In genomic region chr17:31859487-31860008, GRCh38 we compare ENCODE assay signal across 8 cellular contexts. TPM values are rescaled to one million over a fixed set of nuclear protein-coding genes. Genes with fewer than 3 reads are reported as not detected.
DNase-seq lines count a peak whose midpoint lies in the region; ATAC-seq and TF ChIP-seq lines count a peak whose summit lies in the region.

No MANE protein-coding gene starts in this region.

- H2AK5ac ChIP-seq in trophoblast cell (ENCODE audit: low read length), result no peak overlapping the region

- peak overlapping the region; percentile 63 for H3K9ac ChIP-seq in ES-I3 (ENCODE audit: low read depth, low read length)
- peak overlapping the region; percentile 43; the same call in 1 of the 2 replicates for H3K9ac ChIP-seq in OCI-LY1 (ENCODE audit: low read length)
- no peak overlapping the region for H3K9ac ChIP-seq in trophoblast cell (ENCODE audit: low read length)

- no peak overlapping the region for H4K8ac ChIP-seq in trophoblast cell (ENCODE audit: low read depth, low read length)

- TF ChIP-seq CTCF in OCI-LY1 (IDR thresholded peaks at IDR 0.05; ENCODE audit: low read length) (no peak), epithelial cell of proximal tubule (conservative IDR thresholded peaks at IDR 0.05; ENCODE audit: low read depth, low read length) (no peak)

- H3K36me3 ChIP-seq in ES-I3 (ENCODE audit: insufficient read depth, low read length) (peaks cover 10% of the 10 kb centered on the region; the same call in 1 of the 2 replicates), OCI-LY1 (ENCODE audit: insufficient read depth, low read length) (peaks cover 30% of the 10 kb centered on the region), trophoblast cell (ENCODE audit: control insufficient read depth in 1 of 2, insufficient read depth in 2 of 2, low read length in 2 of 2) (peaks cover 7 to 21% of the 10 kb centered on the region in 2 experiments)

- H3K14ac ChIP-seq in trophoblast cell (ENCODE audit: low read length), result no peak overlapping the region

- H3K4me2 ChIP-seq in OCI-LY1 (ENCODE audit: low read length), result peak overlapping the region; percentile 76
- H3K4me2 ChIP-seq in trophoblast cell (ENCODE audit: low read length), result peak overlapping the region; percentile 84

- no peaks in the 10 kb centered on the region for H4K20me1 ChIP-seq in OCI-LY1 (ENCODE audit: insufficient read depth, low read length)

- H3K9me2 ChIP-seq in OCI-LY1 (ENCODE audit: low read depth, low read length), result no peaks in the 10 kb centered on the region

- no peak for ATAC-seq in HG03571 (IDR thresholded peaks at IDR 0.05; ENCODE audit: unreplicated experiment)

- H4K12ac ChIP-seq in trophoblast cell (ENCODE audit: low read depth, low read length), result no peak overlapping the region

- H2BK5ac ChIP-seq in trophoblast cell (ENCODE audit: low read depth, low read length, poor library complexity), result no peak overlapping the region

- H3K4me3 ChIP-seq in OCI-LY1 (ENCODE audit: low read depth, low read length, poor library complexity, severe bottlenecking), result peak overlapping the region; percentile 77
- peak overlapping the region; percentile 59 for H3K4me3 ChIP-seq in epithelial cell of proximal tubule (ENCODE audit: low read depth, low read length)
- peak overlapping the region; percentile 55 for H3K4me3 ChIP-seq in trophoblast cell (ENCODE audit: low read depth, low read length)

- WGBS in trophoblast cell (ENCODE audit: extremely low coverage, insufficient coverage, insufficient read length), result no CpG with 5 or more reads among the region's 16 CpGs

- no peak overlapping the region for H2AFZ ChIP-seq in OCI-LY1 (ENCODE audit: low read length)
- H2AFZ ChIP-seq in trophoblast cell (ENCODE audit: insufficient read depth, low read length, poor library complexity), result peak overlapping the region; percentile 26

- no peak overlapping the region for H3K23ac ChIP-seq in trophoblast cell (ENCODE audit: low read length)

- H3K9me3 ChIP-seq in ES-I3 (ENCODE audit: control insufficient read depth, insufficient read depth, low read length) (no peaks in the 10 kb centered on the region), OCI-LY1 (ENCODE audit: low read length) (no peaks in the 10 kb centered on the region), trophoblast cell (ENCODE audit: insufficient read depth, low read depth, low read length) (no peaks in the 10 kb centered on the region)

- H3K27me3 ChIP-seq in OCI-LY1 (ENCODE audit: insufficient read depth, low read length) (no peaks in the 10 kb centered on the region), trophoblast cell (ENCODE audit: insufficient read depth, low read length) (no peaks in the 10 kb centered on the region)

- H3K27ac ChIP-seq in OCI-LY1 (ENCODE audit: low read depth, low read length, poor library complexity, severe bottlenecking) (no peak overlapping the region), trophoblast cell (ENCODE audit: low read depth, low read length) (no peak overlapping the region)

- H3F3A ChIP-seq in OCI-LY1 (ENCODE audit: insufficient read depth, low read length), result no peaks in the 10 kb centered on the region

- H3K4me1 ChIP-seq in ES-I3 (ENCODE audit: insufficient read depth, low read length), result no peaks in the 10 kb centered on the region
- H3K4me1 ChIP-seq in OCI-LY1 (ENCODE audit: insufficient read depth, low read length, severe bottlenecking), result peaks cover 22% of the 10 kb centered on the region
- H3K4me1 ChIP-seq in trophoblast cell (ENCODE audit: control insufficient read depth in 1 of 2, insufficient read depth in 2 of 2, low read length in 2 of 2), result peaks cover 4 to 8% of the 10 kb centered on the region in 2 experiments

- no peak overlapping the region for H4K91ac ChIP-seq in trophoblast cell (ENCODE audit: low read depth, low read length)

- DNase-seq in epithelial cell of proximal tubule (ENCODE audit: low read depth), result no peak
- DNase-seq in trophoblast cell, result peak; percentile 33 to 50
- no peak for DNase-seq in SKM-1 treated with dmso at 0.1 percent for 144 hours (lab: John Stamatoyannopoulos, UW; ENCODE audit: unreplicated experiment)
- DNase-seq in NCI-H2029 (lab: John Stamatoyannopoulos, UW), result no peak
- no peak for DNase-seq in NCI-H2081 treated with DMSO at 0.1 percent for 48 hours (lab: John Stamatoyannopoulos, UW)

- H3K79me1 ChIP-seq in trophoblast cell (ENCODE audit: low read length), result peaks cover 2% of the 10 kb centered on the region

- H3K4ac ChIP-seq in trophoblast cell (ENCODE audit: low read depth, low read length), result no peak overlapping the region

- H3K79me2 ChIP-seq in OCI-LY1 (ENCODE audit: insufficient read depth, low read length) (no peaks in the 10 kb centered on the region), trophoblast cell (ENCODE audit: control insufficient read depth, insufficient read depth, low read length, poor library complexity) (peaks cover 3% of the 10 kb centered on the region)

- H3K18ac ChIP-seq in trophoblast cell (ENCODE audit: low read length), result no peak overlapping the region

- H2BK12ac ChIP-seq in trophoblast cell (ENCODE audit: low read length), result no peak overlapping the region

- H2BK120ac ChIP-seq in trophoblast cell (ENCODE audit: insufficient read depth, low read length, poor library complexity), result no peak overlapping the region

RNA-seq across cellular contexts. Expression of gene COPRS, which starts 0.5 kb away (rescaled TPM):
- total RNA-seq in epithelial cell of proximal tubule, result 84.9 and 102 TPM in 2 replicates
- 37.9 and 38.7 TPM in 2 replicates for polyA plus RNA-seq in trophoblast cell (2013)

RNA-seq across cellular contexts. Expression of gene UTP6, which starts 42.0 kb away (rescaled TPM):
- 31.3 and 40.1 TPM in 2 replicates for total RNA-seq in epithelial cell of proximal tubule
- polyA plus RNA-seq in trophoblast cell (2013), result 69.3 and 75.2 TPM in 2 replicates

Comparison
In these comparisons a context has a peak if more than half of its experiments do, and no peak if none do; other contexts are left out.
1. DNase-seq: peak in trophoblast cell (2 of 2); none in epithelial cell of proximal tubule (single experiment), SKM-1 treated with dmso at 0.1 percent for 144 hours (single experiment), NCI-H2029 (single experiment) and NCI-H2081 treated with DMSO at 0.1 percent for 48 hours (single experiment).
2. Peak in every context shown above with its lines, with median percentiles within 50 percentile points of each other: H3K4me3 ChIP-seq.